Comparison of ENCODE assay signal across 8 cellular contexts in genomic region chr4:121950212-121950679, GRCh38. TPM values are rescaled to one million over a fixed set of nuclear protein-coding genes. Genes with fewer than 3 reads are reported as not detected.
DNase-seq lines count a peak whose midpoint lies in the region; ATAC-seq lines count a peak whose summit lies in the region.

No MANE protein-coding gene starts in this region.

- no peak overlapping the region for H3K27ac ChIP-seq in GM23248

- peak overlapping the region; percentile 73 for H3K4me3 ChIP-seq in GM23248

- peaks cover 76% of the 10 kb centered on the region for H3K27me3 ChIP-seq in GM23248 (replicated peaks; ENCODE audit: insufficient read depth)

- H4K20me1 ChIP-seq in GM23248 (ENCODE audit: insufficient read depth): no peaks in the 10 kb centered on the region

- no peaks in the 10 kb centered on the region for H3K79me2 ChIP-seq in GM23248 (ENCODE audit: insufficient read depth)

- 10 to 11% methylated on average over 34 of the region's 34 CpGs for WGBS in GM23248 (ENCODE audit: low coverage in 1 of 2, low lambda C conversion rate in 2 of 2, missing lambda C conversion rate in 2 of 2), 2 experiments

- peak overlapping the region; percentile 87 for H3K4me2 ChIP-seq in GM23248 (ENCODE audit: unreplicated experiment)

- ATAC-seq in left colon: peak; percentile 88

- H3K9me2 ChIP-seq in GM23248 (ENCODE audit: insufficient read depth): no peaks in the 10 kb centered on the region

- H3K9ac ChIP-seq in GM23248: no peak overlapping the region

- no peaks in the 10 kb centered on the region for H3K36me3 ChIP-seq in GM23248 (ENCODE audit: low read depth)

- peak overlapping the region; percentile 91 for H2AFZ ChIP-seq in GM23248

- no peaks in the 10 kb centered on the region for H3K9me3 ChIP-seq in GM23248 (ENCODE audit: low read depth)

- in situ Hi-C loops in GM23248 (cut with MboI): no loop called here

- intact Hi-C loops in left colon (cut with DNase I, micrococcal nuclease): no loop called here

- H3F3A ChIP-seq in GM23248 (ENCODE audit: insufficient read depth): no peaks in the 10 kb centered on the region

- no peaks in the 10 kb centered on the region for H3K4me1 ChIP-seq in GM23248 (ENCODE audit: insufficient read depth)

- DNase-seq in GM03348 (ENCODE audit: low spot score) (peak; percentile 92), GM23248 (peak; percentile 65), Kasumi-1 (lab: John Stamatoyannopoulos, UW) (peak; percentile 14 to 16), cerebellar cortex (ENCODE audit: low spot score) (peak; percentile 31), left colon (peak; percentile 67 to 86), HT-29 (ENCODE audit: low spot score) (no peak)
- peak; percentile 63 to 78 (median 66) for DNase-seq in activated CD4-positive, CD25-positive, alpha-beta regulatory T cell (lab: John Stamatoyannopoulos, UW)
- DNase-seq in stimulated activated CD4-positive, alpha-beta T cell treated with anti-CD3 and anti-CD28 coated beads, Interleukin-1b, Interleukin-23, amount 100 ng/mL, for 24 hours (ENCODE audit: low read depth in 4 of 4, low spot score in 1 of 4): peak; percentile 76 to 87 (median 80)

RNA-seq across cellular contexts. Expression of gene TRPC3, which starts 1.6 kb away (rescaled TPM):
- 0.22 TPM in 1 of 2 replicates, not detected in the other for total RNA-seq in GM23248 (2014; rRNA removed; shearing (Covaris generic))
- not detected in 2 replicates for polyA plus RNA-seq in GM23248 (2016; fragmentation: Nextera tagmentation; extraction: Ambion mirVana)
- total RNA-seq in left colon: 1 to 10 TPM in 1 of 2 donors, under 1 TPM in 1; 0.52 to 1.1 TPM
- total RNA-seq in HT-29 (2014; rRNA removed; shearing (Covaris generic)): not detected in 2 replicates
